1 cellular context compared by ENCODE assay signal in genomic region chr14:85443001-85443400, GRCh38.
TF ChIP-seq lines count a peak whose summit lies in the region.

No MANE protein-coding gene starts in this region.

TF ChIP-seq in HepG2, 621 proteins besides CTCF, POLR2A, EP300 and RAD21 (continued from another document):
- TF ChIP-seq MXD1 (CRISPR knock-in tag; IDR thresholded peaks at IDR 0.05): no peak
- TF ChIP-seq DRAP1 (CRISPR knock-in tag; IDR thresholded peaks at IDR 0.05): no peak
- TF ChIP-seq ZNF644 (CRISPR knock-in tag; IDR thresholded peaks at IDR 0.05; ENCODE audit: low read depth): no peak
- TF ChIP-seq JARID2 (CRISPR knock-in tag; IDR thresholded peaks at IDR 0.05; ENCODE audit: insufficient replicate concordance): no peak
- TF ChIP-seq RXRA (CRISPR knock-in tag; IDR thresholded peaks at IDR 0.05): no peak
- no peak for TF ChIP-seq ZNF678 (CRISPR knock-in tag; IDR thresholded peaks at IDR 0.05)
- no peak for TF ChIP-seq ZNF205 (CRISPR knock-in tag; IDR thresholded peaks at IDR 0.05)
- TF ChIP-seq NFATC3 (CRISPR knock-in tag; IDR thresholded peaks at IDR 0.05): no peak
- no peak for TF ChIP-seq U2AF1 (optimal IDR thresholded peaks at IDR 0.05; ENCODE audit: low read depth, low read length)
- no peak for TF ChIP-seq ZNF747 (CRISPR knock-in tag; IDR thresholded peaks at IDR 0.05; ENCODE audit: borderline replicate concordance)
- no peak for TF ChIP-seq ZXDC (CRISPR knock-in tag; IDR thresholded peaks at IDR 0.05)
- no peak for TF ChIP-seq CHD4 (IDR thresholded peaks at IDR 0.05; ENCODE audit: borderline replicate concordance, low read length)
- TF ChIP-seq CBX5 (CRISPR knock-in tag; IDR thresholded peaks at IDR 0.05; ENCODE audit: borderline replicate concordance): no peak
- TF ChIP-seq NFYC (CRISPR knock-in tag; IDR thresholded peaks at IDR 0.05): no peak
- TF ChIP-seq PHF5A (CRISPR knock-in tag; IDR thresholded peaks at IDR 0.05; ENCODE audit: low read depth, unreplicated experiment): no peak
